Comparison of ENCODE assay signal across 15 cellular contexts in the genomic region with DNA sequence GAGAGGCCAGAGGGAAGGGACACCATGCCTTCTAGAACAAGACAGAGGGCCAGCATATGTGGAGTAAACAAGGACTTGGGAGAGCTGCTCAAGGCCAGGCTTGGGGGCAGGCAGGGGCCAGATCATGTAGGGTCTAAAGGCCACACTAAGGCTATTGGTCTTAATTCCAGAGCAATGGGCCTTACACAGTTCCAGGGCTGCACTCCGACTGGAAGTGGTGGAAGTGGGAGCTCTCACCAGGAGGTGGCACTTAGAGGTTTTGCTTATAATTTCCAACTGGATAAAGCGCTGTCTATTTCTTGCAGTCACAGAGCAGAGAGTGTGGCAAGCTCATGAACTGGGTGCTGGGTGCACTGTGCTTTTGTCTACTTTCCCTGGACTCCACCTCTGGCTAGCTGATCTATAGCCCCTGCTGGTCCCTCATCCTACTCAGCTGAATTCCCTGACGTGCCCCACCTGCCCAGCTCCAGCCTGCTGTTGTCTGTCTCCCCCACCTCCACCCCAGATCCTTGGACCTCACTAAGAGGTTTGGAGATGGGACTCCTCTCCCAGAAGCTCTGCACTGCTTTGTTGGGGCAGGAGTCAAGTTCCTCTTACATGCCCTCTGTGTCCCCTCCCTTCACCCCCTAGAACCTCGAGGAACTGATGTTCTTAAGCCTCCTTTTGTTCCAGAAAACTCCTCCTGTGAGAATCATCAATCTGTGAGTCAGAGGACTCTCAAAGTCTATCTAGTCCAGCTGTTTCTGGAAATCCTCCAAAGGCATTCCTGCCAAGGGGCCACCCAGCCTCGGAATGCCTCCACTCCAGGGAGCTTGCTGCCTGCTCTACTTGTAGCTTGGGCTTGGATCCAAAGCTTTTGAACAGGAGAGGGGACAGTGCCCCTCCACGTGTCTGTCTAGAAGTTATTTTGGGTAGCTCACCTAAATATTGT. TPM values are rescaled to one million over a fixed set of nuclear protein-coding genes. Genes with fewer than 3 reads are reported as not detected.
DNase-seq lines count a peak whose midpoint lies in the region; ATAC-seq, FAIRE-seq and TF ChIP-seq lines count a peak whose summit lies in the region.
"Had no signal": no experiment of that assay in that cellular context is flagged by ENCODE, and none has a peak within 500 bp of the region (broad histone marks: within the 10 kb centered on the region; RNA-seq: fewer than 3 reads in every experiment).

No MANE protein-coding gene starts in this region.

- ATAC-seq in GM21367 (IDR thresholded peaks at IDR 0.05; ENCODE audit: unreplicated experiment) = no peak
- ATAC-seq: CD8-positive, alpha-beta T cell; T-cell had no signal

- H3K4me3 ChIP-seq in ACC112 (ENCODE audit: low read depth, low read length) (peak overlapping the region; percentile 45), bronchial epithelial cell (ENCODE audit: low read depth, low read length) (no peak overlapping the region)
- H3K4me3 ChIP-seq: right lobe of liver had no signal

- H2AFZ ChIP-seq in ACC112 (ENCODE audit: low read length, unreplicated experiment) = no peak overlapping the region

- H3K36me3 ChIP-seq in ACC112 (ENCODE audit: insufficient read depth, low read length) (no peaks in the 10 kb centered on the region), bronchial epithelial cell (ENCODE audit: control insufficient read depth, insufficient read depth, low read length) (no peaks in the 10 kb centered on the region)
- H3K36me3 ChIP-seq: right lobe of liver had no signal

- H3K79me2 ChIP-seq in ACC112 (ENCODE audit: control insufficient read depth, insufficient read depth, low read length, unreplicated experiment) = no peaks in the 10 kb centered on the region

- TF ChIP-seq CTCF in bronchial epithelial cell (IDR thresholded peaks at IDR 0.05; ENCODE audit: insufficient read depth, low read length, severe bottlenecking) (no peak), GM10248 (IDR thresholded peaks at IDR 0.05; ENCODE audit: control extremely low read depth, extremely low read depth, low read depth, missing control alignments) (no peak)

- peaks cover 21% of the 10 kb centered on the region for H3K4me1 ChIP-seq in ACC112 (ENCODE audit: control insufficient read depth, insufficient read depth, low read length, unreplicated experiment)
- H3K4me1 ChIP-seq: right lobe of liver had no signal

- CTCF ChIA-PET in GM10248 (lab: Yijun Ruan, JAX) = interaction anchor here (0.8 to 1.8 kb wide), 7 partner anchors 10 to 352 kb away, joined by 3 to 5 read pairs (median 4); no protein-coding TSS in a partner anchor

- H3K27me3 ChIP-seq in ACC112 (ENCODE audit: insufficient read depth, low read length) (no peaks in the 10 kb centered on the region), bronchial epithelial cell (ENCODE audit: control insufficient read depth, insufficient read depth, low read length) (no peaks in the 10 kb centered on the region)
- H3K27me3 ChIP-seq: right lobe of liver had no signal

- DNase-seq in HS-27A (ENCODE audit: low read depth) (peak; percentile 52), bronchial epithelial cell (ENCODE audit: low read depth) (peak; percentile 57), mesenteric fat pad (ENCODE audit: low spot score) (peak; percentile 45), NCI-H2029 (lab: John Stamatoyannopoulos, UW) (no peak), GM10248 (ENCODE audit: extremely low spot score) (no peak)
- DNase-seq in activated CD4-positive, alpha-beta T cell treated with anti-CD3 and anti-CD28 coated beads, Interleukin-2, amount 50 U/mL, for 48 hours = no peak
- DNase-seq: CD8-positive, alpha-beta T cell; GOT3; immature natural killer cell; right lobe of liver; stimulated activated naive CD4-positive, alpha-beta T cell treated with Interleukin-2 at 50 U/mL for 16 hours; T-cell had no signal

- peak; percentile 55 for FAIRE-seq in bronchial epithelial cell (lab: Jason Lieb, UNC)
- FAIRE-seq: colon had no signal

- POLR2A ChIA-PET in GM10248 (lab: Yijun Ruan, JAX) = no interaction called here

- H3K27ac ChIP-seq in ACC112 (ENCODE audit: low read depth, low read length) = peak overlapping the region; percentile 68
- H3K27ac ChIP-seq: right lobe of liver had no signal

RNA-seq across cellular contexts. Expression of gene KSR1, which starts 48.1 kb away (rescaled TPM):
- total RNA-seq in bronchial epithelial cell (0.53 and 7.4 TPM in 2 replicates), mesenteric fat pad (38.9 TPM)

Comparison
In these comparisons a context has a peak if more than half of its experiments do, and no peak if none do; other contexts are left out.
1. DNase-seq: peak in HS-27A (single experiment), bronchial epithelial cell (single experiment) and mesenteric fat pad (single experiment); none in NCI-H2029 (single experiment), activated CD4-positive, alpha-beta T cell treated with anti-CD3 and anti-CD28 coated beads, Interleukin-2, amount 50 U/mL, for 48 hours (0 of 2) and GM10248 (single experiment).